In genomic region chr2:190875881-190876280, GRCh38 we compare ENCODE assay signal across 23 cellular contexts. TPM values are rescaled to one million over a fixed set of nuclear protein-coding genes. Genes with fewer than 3 reads are reported as not detected.
DNase-seq lines count a peak whose midpoint lies in the region; ATAC-seq, FAIRE-seq and TF ChIP-seq lines count a peak whose summit lies in the region.
"Had no signal": no experiment of that assay in that cellular context is flagged by ENCODE, and none has a peak within 500 bp of the region (broad histone marks: within the 10 kb centered on the region; RNA-seq: fewer than 3 reads in every experiment).

No MANE protein-coding gene starts in this region.

- intact Hi-C loops in heart left ventricle (cut with DNase I): no loop called here

- peaks cover 2% of the 10 kb centered on the region for H3K36me3 Mint-ChIP-seq in activated CD8-positive, alpha-beta T cell treated with anti-CD3 and anti-CD28 coated beads, Interleukin-2, amount 10 ng/mL, durations not matched to agents 7 days and 5 days (ENCODE audit: low read depth)
- H3K36me3 Mint-ChIP-seq in memory B cell: peaks cover 3% of the 10 kb centered on the region

- DNase-seq in activated gamma-delta T cell treated with Interleukin-2 at 50 U/mL for 16 hours (peak; percentile 14), activated gamma-delta T cell (lab: John Stamatoyannopoulos, UW) (no peak), GM19239 (ENCODE audit: insufficient read length, low spot score) (no peak), memory B cell (ENCODE audit: low spot score in 2 of 2) (no peak), HAP-1 (ENCODE audit: low spot score in 2 of 2) (no peak), heart left ventricle (no peak)
- DNase-seq in activated CD8-positive, alpha-beta T cell treated with anti-CD3 and anti-CD28 coated beads, Interleukin-2, amount 10 ng/mL, durations not matched to agents 7 days and 5 days: peak; percentile 55
- DNase-seq: ACHN; amygdala; esophagus squamous epithelium; glutamatergic neuron; HFFc6; Kasumi-1; left lung; NCI-H1105; NCI-H524; occipital lobe; stimulated activated CD4-positive, alpha-beta T cell treated with anti-CD3 and anti-CD28 coated beads, Interleukin-1b, Interleukin-23, amount 100 ng/mL, for 48 hours; SW 1271 had no signal

- 67 to 84% (median 76%) methylated on average over 2 of the region's 2 CpGs for WGBS in heart left ventricle, 4 donors

- H3K27ac Mint-ChIP-seq in activated CD8-positive, alpha-beta T cell treated with anti-CD3 and anti-CD28 coated beads, Interleukin-2, amount 10 ng/mL, durations not matched to agents 7 days and 5 days: peak overlapping the region; percentile 53
- H3K27ac Mint-ChIP-seq in memory B cell: peak overlapping the region; percentile 82
- H3K27ac Mint-ChIP-seq: HFFc6 had no signal

- no peak for TF ChIP-seq CTCF in heart left ventricle (IDR thresholded peaks at IDR 0.05)

- H3K4me1 Mint-ChIP-seq in activated CD8-positive, alpha-beta T cell treated with anti-CD3 and anti-CD28 coated beads, Interleukin-2, amount 10 ng/mL, durations not matched to agents 7 days and 5 days (ENCODE audit: low read depth): peaks cover 24% of the 10 kb centered on the region
- peaks cover 9% of the 10 kb centered on the region for H3K4me1 Mint-ChIP-seq in memory B cell

- ATAC-seq in activated CD8-positive, alpha-beta T cell treated with anti-CD3 and anti-CD28 coated beads, Interleukin-2, amount 10 ng/mL, durations not matched to agents 7 days and 5 days: no peak
- ATAC-seq in memory B cell (ENCODE audit: low read depth) (no peak), heart left ventricle (no peak), HG02588 (IDR thresholded peaks at IDR 0.05; ENCODE audit: unreplicated experiment) (no peak)
- ATAC-seq: left lung, sciatic nerve had no signal

- no peaks in the 10 kb centered on the region for H3K9me3 ChIP-seq in HAP-1
- H3K9me3 ChIP-seq in heart left ventricle: no peaks in the 10 kb centered on the region
- H3K9me3 ChIP-seq: esophagus squamous epithelium, left lung had no signal

- H3K27me3 ChIP-seq in HAP-1 (ENCODE audit: low read depth): no peaks in the 10 kb centered on the region
- no peaks in the 10 kb centered on the region for H3K27me3 ChIP-seq in heart left ventricle
- H3K27me3 ChIP-seq: esophagus squamous epithelium, left lung had no signal

- no peaks in the 10 kb centered on the region for H3K27me3 Mint-ChIP-seq in activated CD8-positive, alpha-beta T cell treated with anti-CD3 and anti-CD28 coated beads, Interleukin-2, amount 10 ng/mL, durations not matched to agents 7 days and 5 days (ENCODE audit: low read depth)
- no peaks in the 10 kb centered on the region for H3K27me3 Mint-ChIP-seq in memory B cell

- H3K4me3 ChIP-seq in HAP-1 (no peak overlapping the region), heart left ventricle (no peak overlapping the region)
- H3K4me3 ChIP-seq: esophagus squamous epithelium, left lung had no signal

- H3K4me3 Mint-ChIP-seq in activated CD8-positive, alpha-beta T cell treated with anti-CD3 and anti-CD28 coated beads, Interleukin-2, amount 10 ng/mL, durations not matched to agents 7 days and 5 days: no peak overlapping the region
- H3K4me3 Mint-ChIP-seq in memory B cell: no peak overlapping the region
- H3K4me3 Mint-ChIP-seq: HFFc6 had no signal

- H3K4me1 ChIP-seq in HAP-1 (peaks cover 4% of the 10 kb centered on the region), heart left ventricle (peaks cover 0 to 41% (median 10%) of the 10 kb centered on the region in 12 donors)

- H3K36me3 ChIP-seq in HAP-1 (replicated peaks) (no peaks in the 10 kb centered on the region), heart left ventricle (no peaks in the 10 kb centered on the region)
- H3K36me3 ChIP-seq: esophagus squamous epithelium, left lung had no signal

- no peaks in the 10 kb centered on the region for H3K9me3 Mint-ChIP-seq in activated CD8-positive, alpha-beta T cell treated with anti-CD3 and anti-CD28 coated beads, Interleukin-2, amount 10 ng/mL, durations not matched to agents 7 days and 5 days (ENCODE audit: insufficient read depth)
- H3K9me3 Mint-ChIP-seq in memory B cell: no peaks in the 10 kb centered on the region
- H3K9me3 Mint-ChIP-seq: HFFc6 had no signal

- in situ Hi-C loops in HAP-1 (cut with MboI; ENCODE audit: low sequenced_read_pairs): no loop called here

- peak; percentile 21 for FAIRE-seq in GM19239 (lab: Jason Lieb, UNC)
- FAIRE-seq: urothelium cell line had no signal

- CTCF ChIA-PET in activated CD8-positive, alpha-beta T cell treated with anti-CD3 and anti-CD28 coated beads, Interleukin-2, amount 10 ng/mL, durations not matched to agents 7 days and 5 days (lab: Charles Lee): interaction anchor here (1.1 to 1.8 kb wide), 4 partner anchors 9 to 91 kb away, joined by 3 to 21 read pairs (median 4); no protein-coding TSS in a partner anchor

- TF ChIP-seq POLR2A in heart left ventricle (IDR thresholded peaks at IDR 0.05): no peak

- POLR2A ChIA-PET in activated CD8-positive, alpha-beta T cell treated with anti-CD3 and anti-CD28 coated beads, Interleukin-2, amount 10 ng/mL, durations not matched to agents 7 days and 5 days (lab: Charles Lee): no interaction called here

- H3K27ac ChIP-seq in heart left ventricle: no peak overlapping the region
- H3K27ac ChIP-seq: esophagus squamous epithelium, left lung, VCaP had no signal

RNA-seq across cellular contexts. Expression of gene GLS, which starts 4.7 kb away (rescaled TPM):
- total RNA-seq in activated CD8-positive, alpha-beta T cell treated with anti-CD3 and anti-CD28 coated beads, Interleukin-2, amount 10 ng/mL, durations not matched to agents 7 days and 5 days: 100 to 1,000 TPM; 162 to 193 TPM
- total RNA-seq in heart left ventricle: 10 to 100 TPM; 31.6 to 94.5 (median 56.1) TPM
- 10 to 100 TPM; 19.1 to 30.6 TPM for polyA plus RNA-seq in heart left ventricle

Comparison
In these comparisons a context has a peak if more than half of its experiments do, and no peak if none do; other contexts are left out.
1. DNase-seq: peak in activated gamma-delta T cell treated with Interleukin-2 at 50 U/mL for 16 hours (single experiment) and activated CD8-positive, alpha-beta T cell treated with anti-CD3 and anti-CD28 coated beads, Interleukin-2, amount 10 ng/mL, durations not matched to agents 7 days and 5 days (single experiment); none in activated gamma-delta T cell (single experiment), GM19239 (single experiment), memory B cell (0 of 2), HAP-1 (0 of 2) and heart left ventricle (0 of 5).